In genomic region chr11:7471071-7471470, GRCh38 we compare ENCODE assay signal across 10 cellular contexts. TPM values are rescaled to one million over a fixed set of nuclear protein-coding genes. Genes with fewer than 3 reads are reported as not detected.
"Had no signal": no experiment of that assay in that cellular context is flagged by ENCODE, and none has a peak within 500 bp of the region (broad histone marks: within the 10 kb centered on the region; RNA-seq: fewer than 3 reads in every experiment).

No MANE protein-coding gene starts in this region.

- H3K4me2 ChIP-seq: KMS-11 had no signal

- ATAC-seq: HepG2 had no signal

- DNase-seq: GM23248, GOT3, H7, KBM-7 had no signal

- FAIRE-seq: HepG2 had no signal

- H3K9ac ChIP-seq: GM23248, KMS-11 had no signal

- H3K4me1 ChIP-seq: HAP-1 had no signal

- H3K4me3 Mint-ChIP-seq: IgD-negative memory B cell had no signal

- H3K4me3 ChIP-seq: GM23248, HAP-1 had no signal

- H3K27me3 Mint-ChIP-seq: IgD-negative memory B cell had no signal

- H3K27ac ChIP-seq: GM23248, HL-60, KMS-11 had no signal

- H2AFZ ChIP-seq: GM23248 had no signal

- H3K9me3 Mint-ChIP-seq: IgD-negative memory B cell had no signal

RNA-seq across cellular contexts. Expression of gene OLFML1, which starts 14.2 kb away (rescaled TPM):
- total RNA-seq: HT1080 had no signal
